In the genomic region with DNA sequence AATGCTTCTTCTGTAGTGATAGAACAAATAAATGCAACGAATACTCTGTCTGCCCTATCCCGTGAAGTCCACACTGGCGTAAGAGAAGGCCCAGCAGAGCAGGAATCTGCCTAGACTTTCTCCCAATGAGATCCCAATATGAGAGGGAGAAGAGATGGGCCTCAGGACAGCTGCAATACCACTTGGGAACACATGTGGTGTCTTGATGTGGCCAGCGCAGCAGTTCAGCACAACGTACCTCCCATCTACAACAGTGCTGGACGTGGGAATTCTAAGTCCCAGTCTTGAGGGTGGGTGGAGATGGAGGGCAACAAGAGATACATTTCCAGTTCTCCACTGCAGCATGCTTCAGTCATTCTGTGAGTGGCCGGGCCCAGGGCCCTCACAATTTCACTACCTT, we compare ENCODE assay signal across 11 cellular contexts. TPM values are rescaled to one million over a fixed set of nuclear protein-coding genes. Genes with fewer than 3 reads are reported as not detected.
DNase-seq lines count a peak whose midpoint lies in the region; ATAC-seq and TF ChIP-seq lines count a peak whose summit lies in the region.
"Had no signal": no experiment of that assay in that cellular context is flagged by ENCODE, and none has a peak within 500 bp of the region (broad histone marks: within the 10 kb centered on the region; RNA-seq: fewer than 3 reads in every experiment).

No MANE protein-coding gene starts in this region.

- TF ChIP-seq CTCF in neural progenitor cell (IDR thresholded peaks at IDR 0.05) (peak; percentile 36), heart right ventricle (IDR thresholded peaks at IDR 0.05) (no peak)

- H3K27me3 Mint-ChIP-seq in T-helper 1 cell treated with Interleukin-12 subunit alpha and Interleukin-12 subunit beta and Interleukin-4 antibody, amounts not matched to agents 30 μg/mL and 1 μg/mL, for 36 hours (ENCODE audit: low read depth) = no peaks in the 10 kb centered on the region
- no peaks in the 10 kb centered on the region for H3K27me3 Mint-ChIP-seq in activated T-helper 2 cell treated with anti-CD3 and anti-CD28 coated beads, Interferon-gamma antibody, Interleukin-2, Interleukin-4, amounts not matched to agents 10 μg/mL and 5 μg/mL and 100 μg/mL, durations not matched to agents 14 hours and 24 hours and 36 hours (ENCODE audit: low read depth)
- H3K27me3 Mint-ChIP-seq in neural progenitor cell (ENCODE audit: insufficient read depth, low read depth) = peaks cover 3% of the 10 kb centered on the region

- no peaks in the 10 kb centered on the region for H3K4me1 ChIP-seq in neural progenitor cell
- peaks cover 0 to 15% (median 0%) of the 10 kb centered on the region in 9 donors for H3K4me1 ChIP-seq in heart right ventricle

- no peak overlapping the region for H3K27ac ChIP-seq in neural progenitor cell
- H3K27ac ChIP-seq in heart right ventricle = no peak overlapping the region
- H3K27ac ChIP-seq: hepatocyte, thoracic aorta had no signal

- no peaks in the 10 kb centered on the region for H3K36me3 ChIP-seq in neural progenitor cell
- H3K36me3 ChIP-seq in heart right ventricle = peaks cover 0 to 38% (median 0%) of the 10 kb centered on the region in 9 donors
- H3K36me3 ChIP-seq: thoracic aorta had no signal

- intact Hi-C loops in activated T-helper 2 cell treated with anti-CD3 and anti-CD28 coated beads, Interferon-gamma antibody, Interleukin-2, Interleukin-4, amounts not matched to agents 10 μg/mL and 5 μg/mL and 100 μg/mL, durations not matched to agents 14 hours and 24 hours and 36 hours (cut with micrococcal nuclease) = no loop called here
- intact Hi-C loops in heart right ventricle (cut with DNase I) = no loop called here

- peaks cover 75% of the 10 kb centered on the region for H3K36me3 Mint-ChIP-seq in T-helper 1 cell treated with Interleukin-12 subunit alpha and Interleukin-12 subunit beta and Interleukin-4 antibody, amounts not matched to agents 30 μg/mL and 1 μg/mL, for 36 hours (ENCODE audit: low read depth)
- peaks cover 74% of the 10 kb centered on the region for H3K36me3 Mint-ChIP-seq in activated T-helper 2 cell treated with anti-CD3 and anti-CD28 coated beads, Interferon-gamma antibody, Interleukin-2, Interleukin-4, amounts not matched to agents 10 μg/mL and 5 μg/mL and 100 μg/mL, durations not matched to agents 14 hours and 24 hours and 36 hours (ENCODE audit: low read depth)
- H3K36me3 Mint-ChIP-seq in neural progenitor cell = peaks cover 2% of the 10 kb centered on the region

- H3K4me1 Mint-ChIP-seq in T-helper 1 cell treated with Interleukin-12 subunit alpha and Interleukin-12 subunit beta and Interleukin-4 antibody, amounts not matched to agents 30 μg/mL and 1 μg/mL, for 36 hours (ENCODE audit: low read depth) = peaks cover 69% of the 10 kb centered on the region
- peaks cover 45% of the 10 kb centered on the region for H3K4me1 Mint-ChIP-seq in activated T-helper 2 cell treated with anti-CD3 and anti-CD28 coated beads, Interferon-gamma antibody, Interleukin-2, Interleukin-4, amounts not matched to agents 10 μg/mL and 5 μg/mL and 100 μg/mL, durations not matched to agents 14 hours and 24 hours and 36 hours (ENCODE audit: low read depth)
- no peaks in the 10 kb centered on the region for H3K4me1 Mint-ChIP-seq in neural progenitor cell

- H3K79me2 ChIP-seq in neural progenitor cell (ENCODE audit: low read depth) = no peaks in the 10 kb centered on the region
- H3K79me2 ChIP-seq: hepatocyte had no signal

- DNase-seq in T-helper 1 cell = no peak
- DNase-seq in HuH-7 (ENCODE audit: low spot score) = peak; percentile 37
- no peak for DNase-seq in activated T-helper 2 cell treated with anti-CD3 and anti-CD28 coated beads, Interferon-gamma antibody, Interleukin-2, Interleukin-4, amounts not matched to agents 10 μg/mL and 5 μg/mL and 100 μg/mL, durations not matched to agents 14 hours and 24 hours and 36 hours (ENCODE audit: low spot score)
- DNase-seq in neural progenitor cell (ENCODE audit: low spot score) = no peak
- DNase-seq in HUDEP-2 (lab: John Stamatoyannopoulos, UW; ENCODE audit: unreplicated experiment in 76 of 76) = no peak
- no peak for DNase-seq in heart right ventricle
- DNase-seq: NCI-H1436 treated with DMSO at 0.1 percent for 48 hours had no signal

- H3K9me3 Mint-ChIP-seq in T-helper 1 cell treated with Interleukin-12 subunit alpha and Interleukin-12 subunit beta and Interleukin-4 antibody, amounts not matched to agents 30 μg/mL and 1 μg/mL, for 36 hours = no peaks in the 10 kb centered on the region
- no peaks in the 10 kb centered on the region for H3K9me3 Mint-ChIP-seq in activated T-helper 2 cell treated with anti-CD3 and anti-CD28 coated beads, Interferon-gamma antibody, Interleukin-2, Interleukin-4, amounts not matched to agents 10 μg/mL and 5 μg/mL and 100 μg/mL, durations not matched to agents 14 hours and 24 hours and 36 hours
- no peaks in the 10 kb centered on the region for H3K9me3 Mint-ChIP-seq in neural progenitor cell

- no peak overlapping the region for H3K9ac ChIP-seq in neural progenitor cell

- ATAC-seq in GM19328 (IDR thresholded peaks at IDR 0.05; ENCODE audit: unreplicated experiment) (no peak), heart right ventricle (no peak)

- WGBS in heart right ventricle, 2 donors = 71 to 76% methylated on average over 7 of the region's 7 CpGs

- H4K20me1 ChIP-seq in neural progenitor cell (ENCODE audit: low read depth) = no peaks in the 10 kb centered on the region

- H3K4me2 ChIP-seq in neural progenitor cell = no peak overlapping the region
- H3K4me2 ChIP-seq: hepatocyte had no signal

- peak overlapping the region; percentile 17 for H3K27ac Mint-ChIP-seq in T-helper 1 cell treated with Interleukin-12 subunit alpha and Interleukin-12 subunit beta and Interleukin-4 antibody, amounts not matched to agents 30 μg/mL and 1 μg/mL, for 36 hours
- H3K27ac Mint-ChIP-seq in activated T-helper 2 cell treated with anti-CD3 and anti-CD28 coated beads, Interferon-gamma antibody, Interleukin-2, Interleukin-4, amounts not matched to agents 10 μg/mL and 5 μg/mL and 100 μg/mL, durations not matched to agents 14 hours and 24 hours and 36 hours = peak overlapping the region; percentile 19
- H3K27ac Mint-ChIP-seq in neural progenitor cell = no peak overlapping the region

- no peaks in the 10 kb centered on the region for H3K27me3 ChIP-seq in neural progenitor cell
- peaks cover 0 to 81% (median 71%) of the 10 kb centered on the region in 7 donors for H3K27me3 ChIP-seq in heart right ventricle

- no peak overlapping the region for H3K4me3 Mint-ChIP-seq in T-helper 1 cell treated with Interleukin-12 subunit alpha and Interleukin-12 subunit beta and Interleukin-4 antibody, amounts not matched to agents 30 μg/mL and 1 μg/mL, for 36 hours
- no peak overlapping the region for H3K4me3 Mint-ChIP-seq in activated T-helper 2 cell treated with anti-CD3 and anti-CD28 coated beads, Interferon-gamma antibody, Interleukin-2, Interleukin-4, amounts not matched to agents 10 μg/mL and 5 μg/mL and 100 μg/mL, durations not matched to agents 14 hours and 24 hours and 36 hours (ENCODE audit: low read depth)
- no peak overlapping the region for H3K4me3 Mint-ChIP-seq in neural progenitor cell

- H3K4me3 ChIP-seq in neural progenitor cell (no peak overlapping the region), heart right ventricle (no peak overlapping the region)
- H3K4me3 ChIP-seq: hepatocyte, thoracic aorta had no signal

- H2AFZ ChIP-seq in neural progenitor cell (replicated peaks) = no peak overlapping the region
- H2AFZ ChIP-seq: hepatocyte had no signal

- H3K9me3 ChIP-seq in neural progenitor cell (ENCODE audit: low read depth) = no peaks in the 10 kb centered on the region
- no peaks in the 10 kb centered on the region for H3K9me3 ChIP-seq in heart right ventricle
- H3K9me3 ChIP-seq: thoracic aorta had no signal

- no peaks in the 10 kb centered on the region for H3F3A ChIP-seq in neural progenitor cell (ENCODE audit: low read depth)

RNA-seq across cellular contexts. Expression of a gene that starts 45.8 kb away (rescaled TPM):
- 40.0 and 42.5 TPM in 2 replicates for total RNA-seq in activated T-helper 2 cell treated with anti-CD3 and anti-CD28 coated beads, Interferon-gamma antibody, Interleukin-2, Interleukin-4, amounts not matched to agents 10 μg/mL and 5 μg/mL and 100 μg/mL, durations not matched to agents 14 hours and 24 hours and 36 hours
- total RNA-seq in neural progenitor cell (ENCODE audit: low replicate concordance) (45.0 and 69.0 TPM in 2 replicates), heart right ventricle (1 to 10 TPM; 4.0 to 6.6 (median 5.1) TPM)
- 1 to 10 TPM; 1.7 to 4.8 TPM for polyA plus RNA-seq in heart right ventricle
